Comparison of ENCODE assay signal across 8 cellular contexts in the genomic region with DNA sequence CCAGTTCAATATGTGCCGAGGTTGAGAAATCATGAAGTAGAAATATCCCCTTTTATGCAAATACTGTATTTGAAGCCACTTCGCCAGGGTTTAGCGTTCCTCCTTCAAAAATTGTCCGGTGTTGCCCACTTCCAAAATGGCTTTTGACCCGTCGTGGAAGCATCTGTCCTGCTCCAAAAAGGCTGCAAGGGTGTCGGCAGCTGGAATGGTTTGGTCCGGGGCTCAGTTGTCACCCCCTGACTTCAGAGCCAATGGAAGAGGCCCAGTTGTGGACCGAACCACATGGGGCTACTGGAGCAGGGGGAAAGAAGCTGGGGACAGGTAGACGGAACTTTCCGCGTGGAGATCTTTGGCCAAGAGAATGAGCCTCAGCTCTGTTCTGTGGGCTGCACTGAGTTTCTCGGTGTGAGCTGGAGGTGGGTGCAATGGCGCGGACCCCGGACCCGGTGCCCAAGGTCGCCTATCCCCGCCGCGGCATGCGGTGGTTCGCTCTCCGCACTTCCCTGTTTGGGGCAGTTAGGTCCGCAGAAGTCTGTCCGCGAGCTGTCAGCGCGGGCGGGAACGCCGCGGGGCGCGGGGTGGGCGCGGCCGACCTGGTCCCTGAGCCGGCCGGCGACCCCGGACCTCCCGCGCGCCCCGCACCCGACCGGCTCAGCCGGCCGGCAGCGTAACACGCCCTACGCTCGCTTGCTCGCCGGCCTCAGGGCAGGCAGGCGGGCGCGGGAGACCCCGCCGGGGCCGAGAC. TPM values are rescaled to one million over a fixed set of nuclear protein-coding genes. Genes with fewer than 3 reads are reported as not detected.
DNase-seq lines count a peak whose midpoint lies in the region; ATAC-seq and TF ChIP-seq lines count a peak whose summit lies in the region.

A gene (plus strand): TSS at position 527 of the 745 bp plus-strand sequence. CDS start 259 bp downstream, outside the sequence.

- H3F3A ChIP-seq in GM23338 (replicated peaks; ENCODE audit: low read depth) = 0 out of 2 replicates have a peak, but pooled peaks cover 2% of the 10 kb centered on the region
- no peaks in the 10 kb centered on the region for H3F3A ChIP-seq in Loucy (ENCODE audit: low read depth)

- H2AFZ ChIP-seq in GM23338 (peak within 1 kb of the TSS; percentile 96), Loucy (ENCODE audit: low read length) (peak within 1 kb of the TSS; percentile 89)

- TF ChIP-seq CTCF in GM23338 (conservative IDR thresholded peaks at IDR 0.05; ENCODE audit: low read depth in 2 of 2) (no peak), Loucy (conservative IDR thresholded peaks at IDR 0.05; ENCODE audit: low read length) (no peak), RWPE2 (IDR thresholded peaks at IDR 0.05; ENCODE audit: poor library complexity, severe bottlenecking) (no peak), fibroblast of mammary gland (conservative IDR thresholded peaks at IDR 0.05; ENCODE audit: control insufficient read depth, insufficient read depth, low read depth, low read length) (no peak)

- H3K27ac Mint-ChIP-seq in GM23338 = peak within 1 kb of the TSS; percentile 99
- peak within 1 kb of the TSS; percentile 99 for H3K27ac Mint-ChIP-seq in activated T-helper 2 cell treated with anti-CD3 and anti-CD28 coated beads, Interferon-gamma antibody, Interleukin-2, Interleukin-4, amounts not matched to agents 10 μg/mL and 5 μg/mL and 100 μg/mL, durations not matched to agents 14 hours and 24 hours and 36 hours
- H3K27ac Mint-ChIP-seq in naive thymus-derived CD8-positive, alpha-beta T cell = peak within 1 kb of the TSS; percentile 95 to 99 (median 98)
- H3K27ac Mint-ChIP-seq in stimulated activated naive B cell treated with anti-CD40 and anti-IgM and Interleukin-4, amounts not matched to agents 10 μg/mL and 1 μg/mL and 100 μg/mL, for 72 hours = peak within 1 kb of the TSS; percentile 98

- peak within 1 kb of the TSS; percentile 76 for H3K9ac ChIP-seq in Loucy (ENCODE audit: low read depth, low read length, poor library complexity, severe bottlenecking)

- H3K36me3 Mint-ChIP-seq in GM23338 (ENCODE audit: low read depth) = no peaks in the 10 kb centered on the region; the same call in 2 of the 3 replicates
- H3K36me3 Mint-ChIP-seq in activated T-helper 2 cell treated with anti-CD3 and anti-CD28 coated beads, Interferon-gamma antibody, Interleukin-2, Interleukin-4, amounts not matched to agents 10 μg/mL and 5 μg/mL and 100 μg/mL, durations not matched to agents 14 hours and 24 hours and 36 hours (ENCODE audit: low read depth) = peaks cover 23% of the 10 kb centered on the region
- H3K36me3 Mint-ChIP-seq in naive thymus-derived CD8-positive, alpha-beta T cell = peaks cover 0 to 4% (median 0%) of the 10 kb centered on the region in 3 donors
- H3K36me3 Mint-ChIP-seq in stimulated activated naive B cell treated with anti-CD40 and anti-IgM and Interleukin-4, amounts not matched to agents 10 μg/mL and 1 μg/mL and 100 μg/mL, for 72 hours = peaks cover 15 to 17% of the 10 kb centered on the region in 2 donors

- H3K4me2 ChIP-seq in GM23338 (peak within 1 kb of the TSS; percentile 99), Loucy (ENCODE audit: low read depth, low read length, poor library complexity, severe bottlenecking) (peak within 1 kb of the TSS; percentile 88)

- peaks cover 25% of the 10 kb centered on the region for H3K4me1 ChIP-seq in GM23338 (ENCODE audit: insufficient read depth)
- peaks cover 41% of the 10 kb centered on the region for H3K4me1 ChIP-seq in Loucy (ENCODE audit: insufficient read depth, low read length, poor library complexity, severe bottlenecking)
- peaks cover 37% of the 10 kb centered on the region for H3K4me1 ChIP-seq in RWPE2 (ENCODE audit: insufficient read depth, poor library complexity, severe bottlenecking)

- no peaks in the 10 kb centered on the region for H3K9me3 Mint-ChIP-seq in GM23338
- H3K9me3 Mint-ChIP-seq in activated T-helper 2 cell treated with anti-CD3 and anti-CD28 coated beads, Interferon-gamma antibody, Interleukin-2, Interleukin-4, amounts not matched to agents 10 μg/mL and 5 μg/mL and 100 μg/mL, durations not matched to agents 14 hours and 24 hours and 36 hours = no peaks in the 10 kb centered on the region
- no peaks in the 10 kb centered on the region for H3K9me3 Mint-ChIP-seq in naive thymus-derived CD8-positive, alpha-beta T cell
- no peaks in the 10 kb centered on the region for H3K9me3 Mint-ChIP-seq in stimulated activated naive B cell treated with anti-CD40 and anti-IgM and Interleukin-4, amounts not matched to agents 10 μg/mL and 1 μg/mL and 100 μg/mL, for 72 hours

- H4K20me1 ChIP-seq in GM23338 (replicated peaks; ENCODE audit: insufficient read depth) (peaks cover 11% of the 10 kb centered on the region), Loucy (ENCODE audit: insufficient read depth, low read length, poor library complexity, severe bottlenecking) (peaks cover 23% of the 10 kb centered on the region)

- POLR2A ChIA-PET in naive thymus-derived CD8-positive, alpha-beta T cell (lab: Charles Lee) = interaction anchor here (0.6 to 1.7 kb wide), 8 partner anchors 12 to 1330 kb away, joined by 3 to 5 read pairs (median 3); a partner anchor contains a TSS

- H3K27me3 Mint-ChIP-seq in GM23338 (ENCODE audit: insufficient read depth, low read depth, poor library complexity) = peaks cover 16% of the 10 kb centered on the region
- H3K27me3 Mint-ChIP-seq in activated T-helper 2 cell treated with anti-CD3 and anti-CD28 coated beads, Interferon-gamma antibody, Interleukin-2, Interleukin-4, amounts not matched to agents 10 μg/mL and 5 μg/mL and 100 μg/mL, durations not matched to agents 14 hours and 24 hours and 36 hours (ENCODE audit: low read depth) = no peaks in the 10 kb centered on the region
- H3K27me3 Mint-ChIP-seq in naive thymus-derived CD8-positive, alpha-beta T cell = no peaks in the 10 kb centered on the region
- H3K27me3 Mint-ChIP-seq in stimulated activated naive B cell treated with anti-CD40 and anti-IgM and Interleukin-4, amounts not matched to agents 10 μg/mL and 1 μg/mL and 100 μg/mL, for 72 hours = no peaks in the 10 kb centered on the region

- peaks cover 19% of the 10 kb centered on the region for H3K27me3 ChIP-seq in GM23338 (ENCODE audit: insufficient read depth)
- H3K27me3 ChIP-seq in Loucy (ENCODE audit: insufficient read depth, low read length, poor library complexity, severe bottlenecking) = no peaks in the 10 kb centered on the region
- H3K27me3 ChIP-seq in RWPE2 (ENCODE audit: insufficient read depth, poor library complexity, severe bottlenecking) = no peaks in the 10 kb centered on the region

- no peak within 1 kb of the TSS for H3K27ac ChIP-seq in GM23338 (ENCODE audit: low read depth)
- H3K27ac ChIP-seq in RWPE2 (ENCODE audit: poor library complexity, severe bottlenecking) = peak within 1 kb of the TSS; percentile 91

- DNase-seq in DMS153 (lab: John Stamatoyannopoulos, UW) (peak; percentile 60), GM23338 (ENCODE audit: low spot score) (peak; percentile 96), RWPE2 (ENCODE audit: low spot score) (peak; percentile 84), fibroblast of mammary gland (ENCODE audit: low read depth) (peak; percentile 96)
- peak; percentile 87 for DNase-seq in activated T-helper 2 cell treated with anti-CD3 and anti-CD28 coated beads, Interferon-gamma antibody, Interleukin-2, Interleukin-4, amounts not matched to agents 10 μg/mL and 5 μg/mL and 100 μg/mL, durations not matched to agents 14 hours and 24 hours and 36 hours (ENCODE audit: low spot score)
- DNase-seq in naive thymus-derived CD8-positive, alpha-beta T cell = peak; percentile 61 to 95 (median 88)
- DNase-seq in stimulated activated naive B cell treated with anti-CD40 and anti-IgM and Interleukin-4, amounts not matched to agents 10 μg/mL and 1 μg/mL and 100 μg/mL, for 72 hours = peak; percentile 89

- H3K9me3 ChIP-seq in Loucy (ENCODE audit: insufficient read depth, low read depth, low read length) (no peaks in the 10 kb centered on the region), RWPE2 (ENCODE audit: severe bottlenecking) (no peaks in the 10 kb centered on the region)

- 0 out of 2 replicates have a peak, but pooled peaks cover 3% of the 10 kb centered on the region for H3K9me2 ChIP-seq in GM23338 (ENCODE audit: insufficient read depth)
- no peaks in the 10 kb centered on the region for H3K9me2 ChIP-seq in Loucy (replicated peaks; ENCODE audit: low read depth, low read length)

- intact Hi-C loops in activated T-helper 2 cell treated with anti-CD3 and anti-CD28 coated beads, Interferon-gamma antibody, Interleukin-2, Interleukin-4, amounts not matched to agents 10 μg/mL and 5 μg/mL and 100 μg/mL, durations not matched to agents 14 hours and 24 hours and 36 hours (cut with micrococcal nuclease) = loop anchor here (5.0 kb wide), 1 partner anchor 48 kb away; a partner anchor contains a TSS

- peak within 1 kb of the TSS; percentile 79 for H3K4me3 ChIP-seq in GM23338
- H3K4me3 ChIP-seq in Loucy (ENCODE audit: low read length, poor library complexity, severe bottlenecking) = peak within 1 kb of the TSS; percentile 91
- peak within 1 kb of the TSS; percentile 95 for H3K4me3 ChIP-seq in RWPE2 (ENCODE audit: severe bottlenecking)
- H3K4me3 ChIP-seq in fibroblast of mammary gland (ENCODE audit: control insufficient read depth, low read depth, low read length) = peak within 1 kb of the TSS; percentile 86

- ATAC-seq in GM23338 (peak; percentile 71), RWPE2 (ENCODE audit: low read depth) (peak; percentile 60)
- peak; percentile 64 to 65 for ATAC-seq in naive thymus-derived CD8-positive, alpha-beta T cell
- ATAC-seq in stimulated activated naive B cell treated with anti-CD40 and anti-IgM and Interleukin-4, amounts not matched to agents 10 μg/mL and 1 μg/mL and 100 μg/mL, for 72 hours (replicated peaks) = peak; percentile 67 to 71

- H3K36me3 ChIP-seq in GM23338 (ENCODE audit: insufficient read depth) (no peaks in the 10 kb centered on the region), Loucy (ENCODE audit: insufficient read depth, low read length) (no peaks in the 10 kb centered on the region), RWPE2 (ENCODE audit: low read depth) (peaks cover 6% of the 10 kb centered on the region; the same call in 1 of the 2 replicates)

- peak within 1 kb of the TSS; percentile 91 for H3K4me3 Mint-ChIP-seq in GM23338
- peak within 1 kb of the TSS; percentile 99 for H3K4me3 Mint-ChIP-seq in activated T-helper 2 cell treated with anti-CD3 and anti-CD28 coated beads, Interferon-gamma antibody, Interleukin-2, Interleukin-4, amounts not matched to agents 10 μg/mL and 5 μg/mL and 100 μg/mL, durations not matched to agents 14 hours and 24 hours and 36 hours (ENCODE audit: low read depth)
- H3K4me3 Mint-ChIP-seq in naive thymus-derived CD8-positive, alpha-beta T cell = peak within 1 kb of the TSS; percentile 93 to 100 (median 99)
- peak within 1 kb of the TSS; percentile 99 for H3K4me3 Mint-ChIP-seq in stimulated activated naive B cell treated with anti-CD40 and anti-IgM and Interleukin-4, amounts not matched to agents 10 μg/mL and 1 μg/mL and 100 μg/mL, for 72 hours

- peaks cover 19% of the 10 kb centered on the region for H3K4me1 Mint-ChIP-seq in GM23338
- peaks cover 50% of the 10 kb centered on the region for H3K4me1 Mint-ChIP-seq in activated T-helper 2 cell treated with anti-CD3 and anti-CD28 coated beads, Interferon-gamma antibody, Interleukin-2, Interleukin-4, amounts not matched to agents 10 μg/mL and 5 μg/mL and 100 μg/mL, durations not matched to agents 14 hours and 24 hours and 36 hours (ENCODE audit: low read depth)
- H3K4me1 Mint-ChIP-seq in naive thymus-derived CD8-positive, alpha-beta T cell = peaks cover 29 to 83% (median 64%) of the 10 kb centered on the region in 4 donors
- H3K4me1 Mint-ChIP-seq in stimulated activated naive B cell treated with anti-CD40 and anti-IgM and Interleukin-4, amounts not matched to agents 10 μg/mL and 1 μg/mL and 100 μg/mL, for 72 hours = peaks cover 32 to 62% of the 10 kb centered on the region in 2 donors

- peaks cover 10% of the 10 kb centered on the region for H3K79me2 ChIP-seq in GM23338 (replicated peaks; ENCODE audit: insufficient read depth)
- H3K79me2 ChIP-seq in Loucy (ENCODE audit: insufficient read depth, low read length) = peaks cover 63% of the 10 kb centered on the region

RNA-seq across cellular contexts. Expression of the gene that starts here (rescaled TPM):
- total RNA-seq in GM23338 (2014; rRNA removed; shearing (Covaris generic)) = 24.7 and 25.6 TPM in 2 replicates
- 5.7 and 6.2 TPM in 2 replicates for polyA plus RNA-seq in GM23338 (2016; fragmentation: Nextera tagmentation; extraction: Ambion mirVana)
- total RNA-seq in activated T-helper 2 cell treated with anti-CD3 and anti-CD28 coated beads, Interferon-gamma antibody, Interleukin-2, Interleukin-4, amounts not matched to agents 10 μg/mL and 5 μg/mL and 100 μg/mL, durations not matched to agents 14 hours and 24 hours and 36 hours = 53.3 and 59.9 TPM in 2 replicates
- total RNA-seq in naive thymus-derived CD8-positive, alpha-beta T cell = 10 to 100 TPM; 56.8 to 61.7 TPM
- 10 to 100 TPM; 37.0 to 45.9 (median 40.1) TPM for polyA plus RNA-seq in naive thymus-derived CD8-positive, alpha-beta T cell
